ENCODE assay signal across 9 cellular contexts in the genomic region with DNA sequence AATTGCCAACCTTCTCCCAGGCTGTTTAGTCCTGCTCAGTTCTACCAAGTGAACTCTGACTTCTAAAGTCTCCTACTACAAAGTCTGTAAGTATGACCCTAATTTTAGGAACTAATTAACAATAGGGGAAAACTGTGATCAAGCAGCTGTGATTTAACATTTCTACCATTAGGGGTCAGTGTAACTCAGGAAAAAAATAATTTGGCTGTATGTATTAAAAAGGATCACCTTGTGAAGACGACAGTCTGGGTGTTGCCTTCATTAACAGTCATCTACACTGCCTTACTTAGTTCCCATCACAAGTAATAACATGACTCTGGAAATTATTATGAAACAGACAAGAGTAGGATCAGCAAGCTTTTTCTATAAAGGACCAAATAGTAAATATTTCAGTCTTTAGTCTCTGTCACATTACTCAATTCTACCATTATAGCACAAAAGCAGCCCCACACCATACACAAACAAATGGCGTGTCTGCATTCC. TPM values are rescaled to one million over a fixed set of nuclear protein-coding genes. Genes with fewer than 3 reads are reported as not detected.
DNase-seq lines count a peak whose midpoint lies in the region; ATAC-seq and TF ChIP-seq lines count a peak whose summit lies in the region.
"Had no signal": no experiment of that assay in that cellular context is flagged by ENCODE, and none has a peak within 500 bp of the region (broad histone marks: within the 10 kb centered on the region; RNA-seq: fewer than 3 reads in every experiment).

No MANE protein-coding gene starts in this region.

- no peaks in the 10 kb centered on the region for H3K27me3 ChIP-seq in suprapubic skin
- H3K27me3 ChIP-seq: BLaER1 treated with 17β-estradiol and CSF1 and Interleukin-3, amounts not matched to agents 10 nM and 100 nM had no signal

- peak; percentile 50 for DNase-seq in DMS79 treated with DMSO at 0.1 percent for 48 hours (lab: John Stamatoyannopoulos, UW)
- DNase-seq in DMS79 (lab: John Stamatoyannopoulos, UW), result no peak
- DNase-seq in NCI-H1105 treated with DMSO at 0.1 percent for 48 hours (lab: John Stamatoyannopoulos, UW), result peak; percentile 84
- peak; percentile 59 for DNase-seq in SKM-1 treated with dmso at 0.1 percent for 144 hours (lab: John Stamatoyannopoulos, UW; ENCODE audit: unreplicated experiment)
- DNase-seq in glomerular visceral epithelial cell (ENCODE audit: extremely low spot score), result peak; percentile 30
- DNase-seq in suprapubic skin (ENCODE audit: low spot score in 2 of 2), result no peak
- no peak for DNase-seq in stimulated activated naive CD4-positive, alpha-beta T cell treated with Interleukin-2 at 50 U/mL for 16 hours (lab: John Stamatoyannopoulos, UW)

- 14% methylated on average over 2 of the region's 2 CpGs for WGBS in suprapubic skin

- H3K9me3 ChIP-seq in suprapubic skin, result no peaks in the 10 kb centered on the region
- H3K9me3 ChIP-seq: BLaER1 treated with 17β-estradiol and CSF1 and Interleukin-3, amounts not matched to agents 10 nM and 100 nM had no signal

- no peak overlapping the region for H3K27ac ChIP-seq in suprapubic skin
- H3K27ac ChIP-seq: BLaER1 treated with 17β-estradiol and CSF1 and Interleukin-3, amounts not matched to agents 10 nM and 100 nM had no signal

- no peak overlapping the region for H3K4me3 ChIP-seq in suprapubic skin
- H3K4me3 ChIP-seq: BLaER1 treated with 17β-estradiol and CSF1 and Interleukin-3, amounts not matched to agents 10 nM and 100 nM had no signal

- TF ChIP-seq EP300 in suprapubic skin (IDR thresholded peaks at IDR 0.05), result no peak

- no peaks in the 10 kb centered on the region for H3K36me3 ChIP-seq in suprapubic skin
- H3K36me3 ChIP-seq: BLaER1 treated with 17β-estradiol and CSF1 and Interleukin-3, amounts not matched to agents 10 nM and 100 nM had no signal

- TF ChIP-seq POLR2A in suprapubic skin (IDR thresholded peaks at IDR 0.05), result no peak

- H3K4me1 ChIP-seq in suprapubic skin, result peaks cover 18% of the 10 kb centered on the region

- TF ChIP-seq CTCF in suprapubic skin (IDR thresholded peaks at IDR 0.05), result peak; percentile 69 to 76

- ATAC-seq in HG02981 (IDR thresholded peaks at IDR 0.05; ENCODE audit: unreplicated experiment), result no peak

RNA-seq across cellular contexts. Expression of a gene that starts 4.2 kb away (rescaled TPM):
- total RNA-seq in suprapubic skin, result 100 to 1,000 TPM in 1 of 4 donors, 10 to 100 TPM in 3; 21.0 to 133 (median 27.3) TPM

Comparison
In these comparisons a context has a peak if more than half of its experiments do, and no peak if none do; other contexts are left out.
1. DNase-seq: peak in DMS79 treated with DMSO at 0.1 percent for 48 hours (single experiment), NCI-H1105 treated with DMSO at 0.1 percent for 48 hours (single experiment), SKM-1 treated with dmso at 0.1 percent for 144 hours (single experiment) and glomerular visceral epithelial cell (single experiment); none in DMS79 (single experiment), suprapubic skin (0 of 2) and stimulated activated naive CD4-positive, alpha-beta T cell treated with Interleukin-2 at 50 U/mL for 16 hours (single experiment).